ENCODE assay signal across 17 cellular contexts in genomic region chr13:19769854-19770253, GRCh38. TPM values are rescaled to one million over a fixed set of nuclear protein-coding genes. Genes with fewer than 3 reads are reported as not detected.
DNase-seq lines count a peak whose midpoint lies in the region; TF ChIP-seq lines count a peak whose summit lies in the region.
"Had no signal": no experiment of that assay in that cellular context is flagged by ENCODE, and none has a peak within 500 bp of the region (broad histone marks: within the 10 kb centered on the region; RNA-seq: fewer than 3 reads in every experiment).

No MANE protein-coding gene starts in this region.

- BruUV-seq in OCI-LY7 (replicated peaks; lab: Mats Ljungman, UMichigan) = TSS peak; percentile 18

- H3K9me3 ChIP-seq in OCI-LY7 (ENCODE audit: low read length) (no peaks in the 10 kb centered on the region), neutrophil (no peaks in the 10 kb centered on the region)
- H3K9me3 ChIP-seq: BLaER1 treated with 17β-estradiol and CSF1 and Interleukin-3, amounts not matched to agents 10 nM and 100 nM had no signal

- H3K27me3 Mint-ChIP-seq in activated naive CD8-positive, alpha-beta T cell = no peaks in the 10 kb centered on the region
- H3K27me3 Mint-ChIP-seq in activated naive CD8-positive, alpha-beta T cell treated with anti-CD3 and anti-CD28 coated beads for 36 hours = no peaks in the 10 kb centered on the region
- H3K27me3 Mint-ChIP-seq: CD4-positive, alpha-beta T cell had no signal

- POLR2A ChIA-PET in OCI-LY7 (lab: Charles Lee) = no interaction called here

- no peaks in the 10 kb centered on the region for H3K27me3 ChIP-seq in neutrophil
- H3K27me3 ChIP-seq: BLaER1 treated with 17β-estradiol and CSF1 and Interleukin-3, amounts not matched to agents 10 nM and 100 nM had no signal

- H3K4me3 ChIP-seq in OCI-LY7 (ENCODE audit: low read depth, low read length, poor library complexity, severe bottlenecking) (no peak overlapping the region), neutrophil (ENCODE audit: low read depth in 1 of 2, low read length in 1 of 2) (no peak overlapping the region)
- H3K4me3 ChIP-seq: BLaER1 treated with 17β-estradiol and CSF1 and Interleukin-3, amounts not matched to agents 10 nM and 100 nM; K562 had no signal

- no peaks in the 10 kb centered on the region for H3K9me3 Mint-ChIP-seq in activated naive CD8-positive, alpha-beta T cell (ENCODE audit: low read depth)
- H3K9me3 Mint-ChIP-seq in activated naive CD8-positive, alpha-beta T cell treated with anti-CD3 and anti-CD28 coated beads for 36 hours = no peaks in the 10 kb centered on the region
- H3K9me3 Mint-ChIP-seq: CD4-positive, alpha-beta T cell had no signal

- H4K20me1 ChIP-seq in OCI-LY7 (ENCODE audit: insufficient read depth, low read length) = peaks cover 17% of the 10 kb centered on the region; the same call in 1 of the 2 replicates

- no peaks in the 10 kb centered on the region for H3K9me2 ChIP-seq in OCI-LY7 (ENCODE audit: insufficient read depth, low read length)

- H3K4me3 Mint-ChIP-seq in activated naive CD8-positive, alpha-beta T cell = peak overlapping the region; percentile 7
- no peak overlapping the region for H3K4me3 Mint-ChIP-seq in activated naive CD8-positive, alpha-beta T cell treated with anti-CD3 and anti-CD28 coated beads for 36 hours
- H3K4me3 Mint-ChIP-seq: CD4-positive, alpha-beta T cell had no signal

- no peak overlapping the region for H3K4me2 ChIP-seq in OCI-LY7 (ENCODE audit: low read length)
- H3K4me2 ChIP-seq: BLaER1 treated with 17β-estradiol and CSF1 and Interleukin-3, amounts not matched to agents 10 nM and 100 nM had no signal

- H3K79me2 ChIP-seq in OCI-LY7 (ENCODE audit: insufficient read depth, low read depth, low read length) = peaks cover 100% of the 10 kb centered on the region

- no peak for DNase-seq in activated naive CD8-positive, alpha-beta T cell treated with anti-CD3 and anti-CD28 coated beads for 36 hours
- no peak for DNase-seq in OCI-LY7 (ENCODE audit: low spot score)
- DNase-seq in activated CD4-positive, alpha-beta T cell treated with anti-CD3 and anti-CD28 coated beads, Interleukin-2, amount 50 U/mL, for 1 hour = no peak
- DNase-seq in NAMALWA (ENCODE audit: low spot score) = no peak
- DNase-seq in midbrain (lab: John Stamatoyannopoulos, UW) = no peak
- DNase-seq: ACHN; Calu3; CD4-positive, alpha-beta T cell; DMS 273 treated with DMSO at 0.1 percent for 48 hours; DMS79 treated with DMSO at 0.1 percent for 48 hours; EL; GOT3 had no signal

- no peak overlapping the region for H2AFZ ChIP-seq in OCI-LY7 (ENCODE audit: low read length)

- peaks cover 2% of the 10 kb centered on the region for H3K4me1 ChIP-seq in OCI-LY7 (ENCODE audit: insufficient read depth, low read length, poor library complexity, severe bottlenecking)
- H3K4me1 ChIP-seq in neutrophil (ENCODE audit: control insufficient read depth in 1 of 2, insufficient read depth in 1 of 2, low read depth in 1 of 2, low read length in 1 of 2) = no peaks in the 10 kb centered on the region

- H3K36me3 ChIP-seq in OCI-LY7 (ENCODE audit: insufficient read depth, low read length) (peaks cover 99% of the 10 kb centered on the region), neutrophil (peaks cover 43% of the 10 kb centered on the region)

- TF ChIP-seq CTCF in OCI-LY7 (conservative IDR thresholded peaks at IDR 0.05; ENCODE audit: low read length) = no peak
- no peak for TF ChIP-seq CTCF in neutrophil (IDR thresholded peaks at IDR 0.05)

- H3K27ac Mint-ChIP-seq in activated naive CD8-positive, alpha-beta T cell = no peak overlapping the region
- H3K27ac Mint-ChIP-seq in activated naive CD8-positive, alpha-beta T cell treated with anti-CD3 and anti-CD28 coated beads for 36 hours = no peak overlapping the region
- H3K27ac Mint-ChIP-seq: CD4-positive, alpha-beta T cell had no signal

- CTCF ChIA-PET in OCI-LY7 (lab: Charles Lee; ENCODE audit: unreplicated experiment) = no interaction called here

- H3K4me1 Mint-ChIP-seq in activated naive CD8-positive, alpha-beta T cell (ENCODE audit: low read depth) = peaks cover 54% of the 10 kb centered on the region
- H3K4me1 Mint-ChIP-seq in activated naive CD8-positive, alpha-beta T cell treated with anti-CD3 and anti-CD28 coated beads for 36 hours = peaks cover 31% of the 10 kb centered on the region

- peaks cover 8% of the 10 kb centered on the region for H3K36me3 Mint-ChIP-seq in activated naive CD8-positive, alpha-beta T cell
- H3K36me3 Mint-ChIP-seq in activated naive CD8-positive, alpha-beta T cell treated with anti-CD3 and anti-CD28 coated beads for 36 hours = peaks cover 47% of the 10 kb centered on the region

- intact Hi-C loops in OCI-LY7 (cut with micrococcal nuclease; ENCODE audit: unreplicated experiment) = no loop called here

- H3K27ac ChIP-seq in OCI-LY7 (ENCODE audit: low read depth, low read length, poor library complexity, severe bottlenecking) (no peak overlapping the region), neutrophil (peak overlapping the region; percentile 29)
- H3K27ac ChIP-seq: BLaER1 treated with 17β-estradiol and CSF1 and Interleukin-3, amounts not matched to agents 10 nM and 100 nM; HL-60 had no signal

RNA-seq across cellular contexts. Expression of gene PSPC1, which starts 12.9 kb away (rescaled TPM):
- total RNA-seq in activated naive CD8-positive, alpha-beta T cell treated with anti-CD3 and anti-CD28 coated beads for 36 hours = 10 to 100 TPM; 88.7 to 92.4 TPM
- 115 and 144 TPM in 2 replicates for total RNA-seq in OCI-LY7 (2014; rRNA removed; shearing (Covaris generic))
- 91.5 and 94.8 TPM in 2 replicates for total RNA-seq in OCI-LY7 (2022)
